Comparison of ENCODE assay signal across 21 cellular contexts in the genomic region with DNA sequence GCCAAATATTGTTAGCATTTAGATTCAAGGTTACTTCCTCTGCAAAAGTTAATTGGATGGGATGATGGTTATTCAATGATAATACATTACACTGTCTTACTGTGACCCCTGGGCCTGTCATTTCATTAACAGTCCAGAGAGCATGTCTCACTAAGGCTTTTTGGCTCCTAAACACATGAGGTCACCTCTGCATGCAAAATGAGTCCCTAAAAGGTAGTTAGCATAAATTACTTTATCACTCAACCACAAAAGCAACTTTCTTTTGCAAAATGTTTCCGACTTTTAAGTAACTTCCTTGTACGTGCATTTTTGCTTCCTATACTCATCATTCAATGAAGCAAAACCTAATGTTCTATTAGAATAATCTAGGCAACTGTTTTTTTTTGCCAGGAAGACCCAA. TPM values are rescaled to one million over a fixed set of nuclear protein-coding genes. Genes with fewer than 3 reads are reported as not detected.
DNase-seq lines count a peak whose midpoint lies in the region; ATAC-seq and TF ChIP-seq lines count a peak whose summit lies in the region.
"Had no signal": no experiment of that assay in that cellular context is flagged by ENCODE, and none has a peak within 500 bp of the region (broad histone marks: within the 10 kb centered on the region; RNA-seq: fewer than 3 reads in every experiment).

No MANE protein-coding gene starts in this region.

- H3K27me3 ChIP-seq in A673 (replicated peaks; ENCODE audit: insufficient read depth, low read depth, low read length, poor library complexity): no peaks in the 10 kb centered on the region
- no peaks in the 10 kb centered on the region for H3K27me3 ChIP-seq in breast epithelium
- no peaks in the 10 kb centered on the region for H3K27me3 ChIP-seq in body of pancreas
- H3K27me3 ChIP-seq: testis had no signal

- DNase-seq in A673 (ENCODE audit: low spot score) (peak; percentile 29), Caki2 (ENCODE audit: low read depth) (peak; percentile 51), astrocyte of the hippocampus (ENCODE audit: low read depth, low spot score) (peak; percentile 74), breast epithelium (ENCODE audit: low spot score in 2 of 2) (no peak), body of pancreas (no peak)
- DNase-seq: activated CD8-positive, alpha-beta memory T cell treated with anti-CD3 and anti-CD28 coated beads, Interleukin-2, amount 10 ng/mL, durations not matched to agents 7 days and 5 days; cortex of kidney; EL; H9; head of caudate nucleus; NCI-H446 treated with DMSO at 0.1 percent for 48 hours; RPMI8226; stimulated activated CD4-positive, alpha-beta T cell treated with anti-CD3 and anti-CD28 coated beads, Interleukin-15, amount 100 ng/mL, for 24 hours; testis had no signal

- H3K9me3 ChIP-seq in A673 (ENCODE audit: low read depth, low read length, poor library complexity, severe bottlenecking): no peaks in the 10 kb centered on the region
- H3K9me3 ChIP-seq in breast epithelium: no peaks in the 10 kb centered on the region
- no peaks in the 10 kb centered on the region for H3K9me3 ChIP-seq in body of pancreas
- H3K9me3 ChIP-seq: Caco-2, testis had no signal

- in situ Hi-C loops in Caki2 (cut with HindIII; ENCODE audit: low pct_unique_long_range_greater_than_20kb, low sequenced_read_pairs): no loop called here

- CTCF ChIA-PET in A673 (lab: Charles Lee): interaction anchor here (0.6 kb wide), 1 partner anchor 21 kb away, joined by 5 read pairs; no protein-coding TSS in a partner anchor

- no peaks in the 10 kb centered on the region for H3K36me3 ChIP-seq in A673 (ENCODE audit: insufficient read depth, low read length, poor library complexity, severe bottlenecking)
- H3K36me3 ChIP-seq in breast epithelium: no peaks in the 10 kb centered on the region
- no peaks in the 10 kb centered on the region for H3K36me3 ChIP-seq in body of pancreas (replicated peaks in 1 of 2; ENCODE audit: insufficient read depth in 1 of 2, low read depth in 2 of 2)

- POLR2A ChIA-PET in A673 (lab: Charles Lee; ENCODE audit: low non-redundant PET): no interaction called here

- TF ChIP-seq POLR2A in breast epithelium (IDR thresholded peaks at IDR 0.05) (no peak), body of pancreas (IDR thresholded peaks at IDR 0.05) (no peak)

- ATAC-seq in GM21786 (IDR thresholded peaks at IDR 0.05; ENCODE audit: unreplicated experiment) (peak; percentile 39), GM21529 (IDR thresholded peaks at IDR 0.05; ENCODE audit: unreplicated experiment) (no peak), body of pancreas (no peak)
- ATAC-seq: activated CD8-positive, alpha-beta memory T cell treated with anti-CD3 and anti-CD28 coated beads, Interleukin-2, amount 10 ng/mL, durations not matched to agents 7 days and 5 days; left lobe of liver; natural killer cell treated with Interleukin-12 subunit alpha and Interleukin-12 subunit beta and Interleukin-15 and Interleukin-18, amount 100 ng/mL, for 72 hours; sciatic nerve had no signal

- H3K4me3 ChIP-seq in A673 (ENCODE audit: low read depth, low read length, poor library complexity, severe bottlenecking): no peak overlapping the region
- no peak overlapping the region for H3K4me3 ChIP-seq in breast epithelium
- no peak overlapping the region for H3K4me3 ChIP-seq in body of pancreas
- H3K4me3 ChIP-seq: testis had no signal

- no TSS peak for BruUV-seq in A673 (replicated peaks; lab: Mats Ljungman, UMichigan)

- H3K4me1 ChIP-seq in A673 (ENCODE audit: insufficient read depth, low read length, poor library complexity, severe bottlenecking) (peaks cover 19% of the 10 kb centered on the region), breast epithelium (no peaks in the 10 kb centered on the region), body of pancreas (peaks cover 17% of the 10 kb centered on the region)
- H3K4me1 ChIP-seq: parathyroid adenoma, testis had no signal

- no peak for TF ChIP-seq CTCF in A673 (conservative IDR thresholded peaks at IDR 0.05; ENCODE audit: low read depth, low read length)
- TF ChIP-seq CTCF in breast epithelium (IDR thresholded peaks at IDR 0.05): no peak
- TF ChIP-seq CTCF in body of pancreas (IDR thresholded peaks at IDR 0.05): no peak

- 34 to 41% methylated on average over 2 of the region's 2 CpGs for WGBS in body of pancreas, 2 donors

- intact Hi-C loops in A673 (cut with micrococcal nuclease; ENCODE audit: unreplicated experiment) (no loop called here), breast epithelium (cut with DNase I; ENCODE audit: low total_unique reads) (no loop called here), body of pancreas (cut with DNase I) (no loop called here)

- no peak overlapping the region for H3K27ac ChIP-seq in A673 (ENCODE audit: low read depth, low read length, poor library complexity, severe bottlenecking)
- no peak overlapping the region for H3K27ac ChIP-seq in breast epithelium
- H3K27ac ChIP-seq in body of pancreas: no peak overlapping the region
- H3K27ac ChIP-seq: parathyroid adenoma, testis had no signal

RNA-seq across cellular contexts. Expression of a gene that starts 16.8 kb away (rescaled TPM):
- total RNA-seq in A673 (2021) (118 and 122 TPM in 2 replicates), breast epithelium (100 to 1,000 TPM in 1 of 3 donors, 10 to 100 TPM in 2; 77.0 to 145 (median 78.4) TPM), body of pancreas (10 to 100 TPM; 10.2 to 16.1 TPM)
- total RNA-seq in Caki2 (2014; rRNA removed; shearing (Covaris generic); ENCODE audit: low replicate concordance): 38.1 and 64.9 TPM in 2 replicates

Comparison
In these comparisons a context has a peak if more than half of its experiments do, and no peak if none do; other contexts are left out.
1. DNase-seq: peak in A673 (single experiment), Caki2 (single experiment) and astrocyte of the hippocampus (single experiment); none in breast epithelium (0 of 2) and body of pancreas (0 of 4).